Comparison of ENCODE assay signal across 8 cellular contexts in genomic region chr17:7627250-7628121, GRCh38. TPM values are rescaled to one million over a fixed set of nuclear protein-coding genes. Genes with fewer than 3 reads are reported as not detected.
DNase-seq lines count a peak whose midpoint lies in the region; ATAC-seq and TF ChIP-seq lines count a peak whose summit lies in the region.

TSS of gene SAT2 (minus strand) at chr17:7627821. CDS start at chr17:7627635, 186 bp downstream.

- intact Hi-C loops in T-helper 1 cell treated with Interleukin-12 subunit alpha and Interleukin-12 subunit beta and Interleukin-4 antibody, amounts not matched to agents 30 ng/mL and 1 ng/mL, for 36 hours (cut with micrococcal nuclease): loop anchor here (1.0 kb wide), 3 partner anchors 12 to 43 kb away; partner anchors contain the start of gene ATP1B2
- intact Hi-C loops in adrenal gland (cut with DNase I): no loop called here
- intact Hi-C loops in heart right ventricle (cut with DNase I): loop anchor here in 2 of 10 donors (2.0 kb wide), 1 partner anchor 59 kb away; the partner anchor contains the start of gene TP53 (in 2 of the 2)
- intact Hi-C loops in transverse colon (cut with DNase I; ENCODE audit: low total_unique reads): no loop called here

- 0 to 1% (median 0%) methylated on average over 11 to 54 of the region's 54 CpGs for WGBS in adrenal gland, 4 donors
- 0 to 1% methylated on average over 54 of the region's 54 CpGs for WGBS in heart right ventricle, 2 donors
- 0% methylated on average over 41 of the region's 54 CpGs; no CpG with 5 or more reads in 1 of the 2 donors for WGBS in transverse colon (ENCODE audit: low coverage in 1 of 2), 2 donors

- peaks cover 17% of the 10 kb centered on the region in 2 donors for H3K4me1 ChIP-seq in adrenal gland (replicated peaks in 1 of 2)
- H3K4me1 ChIP-seq in heart right ventricle: peaks cover 7 to 29% (median 17%) of the 10 kb centered on the region in 9 donors
- H3K4me1 ChIP-seq in transverse colon: peaks cover 12 to 16% (median 15%) of the 10 kb centered on the region in 4 donors

- no peaks in the 10 kb centered on the region for H3K9me3 ChIP-seq in adrenal gland (replicated peaks in 1 of 3)
- no peaks in the 10 kb centered on the region for H3K9me3 ChIP-seq in heart right ventricle
- no peaks in the 10 kb centered on the region for H3K9me3 ChIP-seq in transverse colon

- H3K27ac ChIP-seq in adrenal gland: peak within 1 kb of the TSS; percentile 88 to 99 (median 96)
- peak within 1 kb of the TSS; percentile 85 to 98 (median 92) for H3K27ac ChIP-seq in heart right ventricle
- peak within 1 kb of the TSS; percentile 91 to 96 (median 93) for H3K27ac ChIP-seq in transverse colon

- DNase-seq in ELR (ENCODE audit: low read depth) (peak; percentile 96), HCEC 1CT (peak; percentile 88), NCI-H1092 (lab: John Stamatoyannopoulos, UW) (peak; percentile 80), adrenal gland (peak; percentile 95 to 98 (median 98)), heart right ventricle (peak; percentile 94 to 96), pons (ENCODE audit: low spot score) (peak; percentile 94), transverse colon (peak; percentile 95)

- peak; percentile 50 to 86 for TF ChIP-seq POLR2A in adrenal gland (IDR thresholded peaks at IDR 0.05)
- TF ChIP-seq POLR2A in transverse colon (IDR thresholded peaks at IDR 0.05): peak; percentile 86

- no peak for TF ChIP-seq EP300 in transverse colon (IDR thresholded peaks at IDR 0.05; ENCODE audit: low read depth)

- ATAC-seq in heart right ventricle: peak; percentile 95 to 99 (median 99)

- peak within 1 kb of the TSS; percentile 37 to 99 (median 94) for H3K4me3 ChIP-seq in adrenal gland
- H3K4me3 ChIP-seq in heart right ventricle: peak within 1 kb of the TSS; percentile 59 to 92 (median 76)
- H3K4me3 ChIP-seq in transverse colon: peak within 1 kb of the TSS; percentile 70 to 88 (median 82)

- TF ChIP-seq CTCF in adrenal gland (IDR thresholded peaks at IDR 0.05) (no peak), heart right ventricle (IDR thresholded peaks at IDR 0.05) (no peak), transverse colon (IDR thresholded peaks at IDR 0.05) (no peak)

- H3K27me3 ChIP-seq in adrenal gland: no peaks in the 10 kb centered on the region
- H3K27me3 ChIP-seq in heart right ventricle: no peaks in the 10 kb centered on the region
- H3K27me3 ChIP-seq in transverse colon: no peaks in the 10 kb centered on the region

- in situ Hi-C loops in transverse colon (cut with MboI; ENCODE audit: low pct_ligation_motif_present in 1 of 4, low pct_unique_long_range_greater_than_20kb in 1 of 4, low sequenced_read_pairs in 3 of 4): no loop called here

- H3K36me3 ChIP-seq in adrenal gland (replicated peaks in 1 of 2) (no peaks in the 10 kb centered on the region), heart right ventricle (peaks cover 0 to 14% (median 0%) of the 10 kb centered on the region in 9 donors), transverse colon (no peaks in the 10 kb centered on the region)

RNA-seq across cellular contexts. Expression of gene SAT2, which starts in this region (rescaled TPM):
- total RNA-seq in T-helper 1 cell treated with Interleukin-12 subunit alpha and Interleukin-12 subunit beta and Interleukin-4 antibody, amounts not matched to agents 30 ng/mL and 1 ng/mL, for 36 hours: 27.4 and 29.0 TPM in 2 replicates
- total RNA-seq in adrenal gland (100 to 1,000 TPM; 190 to 403 (median 254) TPM), heart right ventricle (10 to 100 TPM; 45.7 to 83.3 (median 66.0) TPM), transverse colon (100 to 1,000 TPM in 1 of 4 donors, 10 to 100 TPM in 3; 21.7 to 106 (median 67.7) TPM)
- polyA plus RNA-seq in adrenal gland (100 to 1,000 TPM; 190 to 700 (median 511) TPM), heart right ventricle (100 to 1,000 TPM; 138 to 164 TPM)

Comparison
In these comparisons a context has a peak if more than half of its experiments do, and no peak if none do; other contexts are left out.
1. Peak in every context shown above with its lines: DNase-seq, ATAC-seq, H3K4me3 ChIP-seq and H3K27ac ChIP-seq.